Comparison of ENCODE assay signal across 1 cellular context in genomic region chr6:85593438-85594196, GRCh38.
TF ChIP-seq lines count a peak whose summit lies in the region.

Gene SNX14 (minus strand): TSS chr6:85593858. CDS start chr6:85593718, 140 bp downstream.

TF ChIP-seq in HEK293, 187 proteins besides CTCF, POLR2A, EP300 and RAD21 (continued from another document):
- no peak for TF ChIP-seq PRDM4 (tag by site-specific recombination; IDR thresholded peaks at IDR 0.05)
- TF ChIP-seq SP3 (tag by site-specific recombination; IDR thresholded peaks at IDR 0.05): peak; percentile 33
- TF ChIP-seq HOXA7 (CRISPR knock-in tag; IDR thresholded peaks at IDR 0.05; ENCODE audit: borderline replicate concordance): no peak
- TF ChIP-seq BCL11A (tag by site-specific recombination; IDR thresholded peaks at IDR 0.05; ENCODE audit: low read depth): 0 out of 2 replicates have a peak, but pooled peaks have one; percentile 61
- TF ChIP-seq SCRT2 (tag by site-specific recombination; IDR thresholded peaks at IDR 0.05): peak; percentile 82
- TF ChIP-seq MEIS1 (CRISPR knock-in tag; IDR thresholded peaks at IDR 0.05; ENCODE audit: borderline replicate concordance): no peak
- no peak for TF ChIP-seq ZNF830 (tag by site-specific recombination; IDR thresholded peaks at IDR 0.05; ENCODE audit: low read depth)
- peak; percentile 100 for TF ChIP-seq ZNF341 (tag by site-specific recombination; IDR thresholded peaks at IDR 0.05; ENCODE audit: low read depth)
- no peak; the same call in 1 of the 2 replicates for TF ChIP-seq TRIM28 (IDR thresholded peaks at IDR 0.05; ENCODE audit: borderline replicate concordance, low read length)
- TF ChIP-seq ZNF639 (tag by site-specific recombination; IDR thresholded peaks at IDR 0.05): peak; percentile 37; the same call in 1 of the 2 replicates
- TF ChIP-seq YY2 (tag by site-specific recombination; IDR thresholded peaks at IDR 0.05): no peak
- peak; percentile 70 for TF ChIP-seq ZNF629 (tag by site-specific recombination; IDR thresholded peaks at IDR 0.05)
- TF ChIP-seq MYNN (tag by site-specific recombination; IDR thresholded peaks at IDR 0.05; ENCODE audit: borderline replicate concordance): no peak
- no peak for TF ChIP-seq ZNF248 (tag by site-specific recombination; IDR thresholded peaks at IDR 0.05)
- TF ChIP-seq ATF2 (tag by site-specific recombination; IDR thresholded peaks at IDR 0.05; ENCODE audit: low read depth): 0 out of 2 replicates have a peak, but pooled peaks have one; percentile 8
- peak; percentile 69; the same call in 1 of the 2 replicates for TF ChIP-seq KLF16 (tag by site-specific recombination; IDR thresholded peaks at IDR 0.05)
- TF ChIP-seq ZNF280D (tag by site-specific recombination; IDR thresholded peaks at IDR 0.05): no peak
- no peak for TF ChIP-seq ZNF549 (tag by site-specific recombination; IDR thresholded peaks at IDR 0.05)
- no peak for TF ChIP-seq PRDM6 (tag by site-specific recombination; IDR thresholded peaks at IDR 0.05)
- TF ChIP-seq WT1 (tag by site-specific recombination; IDR thresholded peaks at IDR 0.05): peak; percentile 33; the same call in 1 of the 2 replicates
- TF ChIP-seq ZBTB26 (tag by site-specific recombination; optimal IDR thresholded peaks at IDR 0.05): peak; percentile 95
- peak; percentile 61 for TF ChIP-seq ZSCAN30 (tag by site-specific recombination; IDR thresholded peaks at IDR 0.05)
- TF ChIP-seq ZNF600 (tag by site-specific recombination; IDR thresholded peaks at IDR 0.05): peak; percentile 96
- 0 out of 2 replicates have a peak, but pooled peaks have one; percentile 47 for TF ChIP-seq GFI1B (tag by site-specific recombination; IDR thresholded peaks at IDR 0.05)
- TF ChIP-seq ZNF174 (tag by site-specific recombination; IDR thresholded peaks at IDR 0.05): no peak
- peak; percentile 94 for TF ChIP-seq GLI4 (tag by site-specific recombination; IDR thresholded peaks at IDR 0.05)
